Comparison of ENCODE assay signal across 22 cellular contexts in the genomic region with DNA sequence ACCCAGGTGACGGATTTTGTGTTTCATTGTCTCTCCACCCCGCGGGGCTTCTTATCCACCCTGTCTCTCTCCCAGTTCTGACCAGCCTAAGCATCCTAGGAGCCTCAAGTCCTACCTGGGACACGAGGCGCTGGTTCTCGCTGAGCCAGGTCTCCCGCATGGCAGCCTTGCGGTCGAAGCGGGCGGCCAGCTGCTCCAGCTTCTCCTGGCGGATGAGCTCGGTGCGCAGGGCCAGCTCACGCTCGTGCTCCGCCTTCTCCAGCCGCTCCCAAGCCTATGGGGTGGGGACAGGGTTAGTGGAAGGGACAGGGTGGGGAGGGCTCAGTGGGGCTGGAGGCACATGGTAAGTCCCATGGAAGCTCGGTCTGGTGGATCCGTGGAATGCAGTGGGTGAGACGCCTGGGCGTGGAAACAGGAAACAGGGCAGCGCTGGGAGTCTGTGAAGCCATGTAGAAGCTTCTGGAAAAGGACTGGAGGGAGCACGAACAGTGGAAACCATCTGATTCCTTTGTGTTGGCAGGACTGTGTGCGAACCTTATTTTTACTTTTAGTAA.
"Had no signal": no experiment of that assay in that cellular context is flagged by ENCODE, and none has a peak within 500 bp of the region (broad histone marks: within the 10 kb centered on the region; RNA-seq: fewer than 3 reads in every experiment).

No MANE protein-coding gene starts in this region.

- DNase-seq: cerebellar nuclear complex; effector memory CD8-positive, alpha-beta T cell; erythroblast; foreskin melanocyte; heart right ventricle; hypothalamus; left ventricle myocardium inferior; mesenchymal stem cell; midbrain; naive B cell; small intestine; stimulated activated CD4-positive, alpha-beta T cell treated with anti-CD3 and anti-CD28 coated beads, Interleukin-12 subunit alpha, Interleukin-12 subunit beta, amount 100 ng/mL, for 4 hours; stimulated activated naive CD4-positive, alpha-beta T cell; stomach; substantia nigra; trophoblast cell had no signal

- H3K4me3 Mint-ChIP-seq: dendritic cell treated with granulocyte-macrophage colony-stimulating factor and Interleukin-4, amounts not matched to agents 40 ng/mL and 50 ng/mL, for 4 days; effector memory CD8-positive, alpha-beta T cell; naive B cell; nephron had no signal

- H3K27ac ChIP-seq: heart right ventricle, left ventricle myocardium inferior, pancreas, stomach had no signal

- H3K27me3 ChIP-seq: heart right ventricle, pancreas, stomach had no signal

- ATAC-seq: effector memory CD8-positive, alpha-beta T cell; heart right ventricle; pancreas; right cardiac atrium had no signal

- H3K4me3 ChIP-seq: heart right ventricle, left ventricle myocardium inferior, lung, pancreas, stomach had no signal

- H3K27ac Mint-ChIP-seq: dendritic cell treated with granulocyte-macrophage colony-stimulating factor and Interleukin-4, amounts not matched to agents 40 ng/mL and 50 ng/mL, for 4 days; effector memory CD8-positive, alpha-beta T cell; nephron; progenitor cell of endocrine pancreas had no signal

- H3K36me3 ChIP-seq: heart right ventricle, left ventricle myocardium inferior had no signal

- H3K36me3 Mint-ChIP-seq: naive B cell had no signal

- H3K9me3 Mint-ChIP-seq: dendritic cell treated with granulocyte-macrophage colony-stimulating factor and Interleukin-4, amounts not matched to agents 40 ng/mL and 50 ng/mL, for 4 days; effector memory CD8-positive, alpha-beta T cell; naive B cell; nephron had no signal

- H3K4me1 Mint-ChIP-seq: naive B cell, nephron had no signal

- H3K4me1 ChIP-seq: heart right ventricle, left ventricle myocardium inferior, pancreas, stomach had no signal

- H3K9me3 ChIP-seq: heart right ventricle, left ventricle myocardium inferior, pancreas, stomach had no signal

- H3K27me3 Mint-ChIP-seq: dendritic cell treated with granulocyte-macrophage colony-stimulating factor and Interleukin-4, amounts not matched to agents 40 ng/mL and 50 ng/mL, for 4 days; naive B cell; progenitor cell of endocrine pancreas had no signal
